1 cellular context compared by ENCODE assay signal in the genomic region with DNA sequence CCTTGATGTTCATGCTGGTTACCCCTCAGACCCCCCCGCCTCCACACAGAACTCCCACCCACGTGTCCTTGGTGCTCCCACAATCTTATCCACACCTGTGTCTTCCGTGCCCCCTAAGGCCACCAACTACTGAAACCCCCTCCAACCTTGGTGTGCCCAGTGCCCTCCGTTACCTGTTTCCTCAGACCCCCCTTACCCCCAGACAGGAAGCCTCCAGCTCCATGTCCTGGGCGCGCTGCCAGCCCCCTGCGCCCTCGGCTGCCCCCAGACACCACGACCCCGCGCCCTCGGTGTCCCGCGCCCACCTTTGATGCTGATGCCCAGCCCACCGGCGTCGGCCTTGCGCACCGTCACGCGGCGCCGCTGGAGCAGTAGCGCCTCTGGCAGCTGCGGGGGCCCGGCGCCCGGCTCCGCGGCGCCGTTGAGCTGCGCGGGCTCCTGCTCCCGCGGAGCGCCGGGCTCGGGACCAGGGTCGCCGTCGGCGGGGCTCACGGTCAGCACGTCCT.
TF ChIP-seq lines count a peak whose summit lies in the region.

No MANE protein-coding gene starts in this region.

TF ChIP-seq in HepG2, 621 proteins besides CTCF, POLR2A, EP300 and RAD21 (continued from another document and continues in another):
- TF ChIP-seq, protein P1, sequence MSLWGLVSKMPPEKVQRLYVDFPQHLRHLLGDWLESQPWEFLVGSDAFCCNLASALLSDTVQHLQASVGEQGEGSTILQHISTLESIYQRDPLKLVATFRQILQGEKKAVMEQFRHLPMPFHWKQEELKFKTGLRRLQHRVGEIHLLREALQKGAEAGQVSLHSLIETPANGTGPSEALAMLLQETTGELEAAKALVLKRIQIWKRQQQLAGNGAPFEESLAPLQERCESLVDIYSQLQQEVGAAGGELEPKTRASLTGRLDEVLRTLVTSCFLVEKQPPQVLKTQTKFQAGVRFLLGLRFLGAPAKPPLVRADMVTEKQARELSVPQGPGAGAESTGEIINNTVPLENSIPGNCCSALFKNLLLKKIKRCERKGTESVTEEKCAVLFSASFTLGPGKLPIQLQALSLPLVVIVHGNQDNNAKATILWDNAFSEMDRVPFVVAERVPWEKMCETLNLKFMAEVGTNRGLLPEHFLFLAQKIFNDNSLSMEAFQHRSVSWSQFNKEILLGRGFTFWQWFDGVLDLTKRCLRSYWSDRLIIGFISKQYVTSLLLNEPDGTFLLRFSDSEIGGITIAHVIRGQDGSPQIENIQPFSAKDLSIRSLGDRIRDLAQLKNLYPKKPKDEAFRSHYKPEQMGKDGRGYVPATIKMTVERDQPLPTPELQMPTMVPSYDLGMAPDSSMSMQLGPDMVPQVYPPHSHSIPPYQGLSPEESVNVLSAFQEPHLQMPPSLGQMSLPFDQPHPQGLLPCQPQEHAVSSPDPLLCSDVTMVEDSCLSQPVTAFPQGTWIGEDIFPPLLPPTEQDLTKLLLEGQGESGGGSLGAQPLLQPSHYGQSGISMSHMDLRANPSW (CRISPR knock-in tag; IDR thresholded peaks at IDR 0.05; ENCODE audit: borderline replicate concordance): no peak
- no peak for TF ChIP-seq ATF1 (CRISPR knock-in tag; IDR thresholded peaks at IDR 0.05)
- 0 out of 2 replicates have a peak, but pooled peaks have one; percentile 65 for TF ChIP-seq ZNF329 (CRISPR knock-in tag; IDR thresholded peaks at IDR 0.05; ENCODE audit: low read depth)
- TF ChIP-seq ZNF501 (CRISPR knock-in tag; IDR thresholded peaks at IDR 0.05): no peak; the same call in 1 of the 2 replicates
- TF ChIP-seq ZNF7 (CRISPR knock-in tag; IDR thresholded peaks at IDR 0.05): no peak
- TF ChIP-seq ZNF839 (CRISPR knock-in tag; IDR thresholded peaks at IDR 0.05; ENCODE audit: borderline replicate concordance): no peak
- TF ChIP-seq ZNF672 (CRISPR knock-in tag; IDR thresholded peaks at IDR 0.05): no peak
- no peak for TF ChIP-seq CHCHD3 (CRISPR knock-in tag; IDR thresholded peaks at IDR 0.05)
- no peak for TF ChIP-seq HMGA1 (CRISPR knock-in tag; conservative IDR thresholded peaks at IDR 0.05)
- TF ChIP-seq, protein P2, sequence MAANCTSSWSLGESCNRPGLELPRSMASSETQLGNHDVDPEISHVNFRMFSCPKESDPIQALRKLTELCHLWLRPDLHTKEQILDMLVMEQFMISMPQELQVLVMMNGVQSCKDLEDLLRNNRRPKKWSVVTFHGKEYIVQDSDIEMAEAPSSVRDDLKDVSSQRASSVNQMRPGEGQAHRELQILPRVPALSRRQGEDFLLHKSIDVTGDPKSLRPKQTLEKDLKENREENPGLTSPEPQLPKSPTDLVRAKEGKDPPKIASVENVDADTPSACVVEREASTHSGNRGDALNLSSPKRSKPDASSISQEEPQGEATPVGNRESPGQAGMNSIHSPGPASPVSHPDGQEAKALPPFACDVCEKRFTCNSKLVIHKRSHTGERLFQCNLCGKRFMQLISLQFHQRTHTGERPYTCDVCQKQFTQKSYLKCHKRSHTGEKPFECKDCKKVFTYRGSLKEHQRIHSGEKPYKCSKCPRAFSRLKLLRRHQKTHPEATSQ (CRISPR knock-in tag; IDR thresholded peaks at IDR 0.05; ENCODE audit: borderline replicate concordance): no peak
- TF ChIP-seq ZNF251 (CRISPR knock-in tag; IDR thresholded peaks at IDR 0.05): no peak
- no peak for TF ChIP-seq ZNF557 (CRISPR knock-in tag; IDR thresholded peaks at IDR 0.05)
- no peak for TF ChIP-seq HBP1 (CRISPR knock-in tag; IDR thresholded peaks at IDR 0.05; ENCODE audit: low read depth)
- TF ChIP-seq PRMT3 (CRISPR knock-in tag; IDR thresholded peaks at IDR 0.05; ENCODE audit: borderline replicate concordance, low read depth): no peak
- TF ChIP-seq SNAPC4 (CRISPR knock-in tag; IDR thresholded peaks at IDR 0.05): no peak
- no peak for TF ChIP-seq CBX5 (CRISPR knock-in tag; IDR thresholded peaks at IDR 0.05; ENCODE audit: borderline replicate concordance)
- no peak for TF ChIP-seq PAF1 (CRISPR knock-in tag; IDR thresholded peaks at IDR 0.05)
- TF ChIP-seq, protein P3, sequence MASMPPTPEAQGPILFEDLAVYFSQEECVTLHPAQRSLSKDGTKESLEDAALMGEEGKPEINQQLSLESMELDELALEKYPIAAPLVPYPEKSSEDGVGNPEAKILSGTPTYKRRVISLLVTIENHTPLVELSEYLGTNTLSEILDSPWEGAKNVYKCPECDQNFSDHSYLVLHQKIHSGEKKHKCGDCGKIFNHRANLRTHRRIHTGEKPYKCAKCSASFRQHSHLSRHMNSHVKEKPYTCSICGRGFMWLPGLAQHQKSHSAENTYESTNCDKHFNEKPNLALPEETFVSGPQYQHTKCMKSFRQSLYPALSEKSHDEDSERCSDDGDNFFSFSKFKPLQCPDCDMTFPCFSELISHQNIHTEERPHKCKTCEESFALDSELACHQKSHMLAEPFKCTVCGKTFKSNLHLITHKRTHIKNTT (CRISPR knock-in tag; IDR thresholded peaks at IDR 0.05): no peak
- TF ChIP-seq RBM22 (optimal IDR thresholded peaks at IDR 0.05; ENCODE audit: low read length): no peak
- TF ChIP-seq, protein P4, sequence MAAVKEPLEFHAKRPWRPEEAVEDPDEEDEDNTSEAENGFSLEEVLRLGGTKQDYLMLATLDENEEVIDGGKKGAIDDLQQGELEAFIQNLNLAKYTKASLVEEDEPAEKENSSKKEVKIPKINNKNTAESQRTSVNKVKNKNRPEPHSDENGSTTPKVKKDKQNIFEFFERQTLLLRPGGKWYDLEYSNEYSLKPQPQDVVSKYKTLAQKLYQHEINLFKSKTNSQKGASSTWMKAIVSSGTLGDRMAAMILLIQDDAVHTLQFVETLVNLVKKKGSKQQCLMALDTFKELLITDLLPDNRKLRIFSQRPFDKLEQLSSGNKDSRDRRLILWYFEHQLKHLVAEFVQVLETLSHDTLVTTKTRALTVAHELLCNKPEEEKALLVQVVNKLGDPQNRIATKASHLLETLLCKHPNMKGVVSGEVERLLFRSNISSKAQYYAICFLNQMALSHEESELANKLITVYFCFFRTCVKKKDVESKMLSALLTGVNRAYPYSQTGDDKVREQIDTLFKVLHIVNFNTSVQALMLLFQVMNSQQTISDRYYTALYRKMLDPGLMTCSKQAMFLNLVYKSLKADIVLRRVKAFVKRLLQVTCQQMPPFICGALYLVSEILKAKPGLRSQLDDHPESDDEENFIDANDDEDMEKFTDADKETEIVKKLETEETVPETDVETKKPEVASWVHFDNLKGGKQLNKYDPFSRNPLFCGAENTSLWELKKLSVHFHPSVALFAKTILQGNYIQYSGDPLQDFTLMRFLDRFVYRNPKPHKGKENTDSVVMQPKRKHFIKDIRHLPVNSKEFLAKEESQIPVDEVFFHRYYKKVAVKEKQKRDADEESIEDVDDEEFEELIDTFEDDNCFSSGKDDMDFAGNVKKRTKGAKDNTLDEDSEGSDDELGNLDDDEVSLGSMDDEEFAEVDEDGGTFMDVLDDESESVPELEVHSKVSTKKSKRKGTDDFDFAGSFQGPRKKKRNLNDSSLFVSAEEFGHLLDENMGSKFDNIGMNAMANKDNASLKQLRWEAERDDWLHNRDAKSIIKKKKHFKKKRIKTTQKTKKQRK (IDR thresholded peaks at IDR 0.05; ENCODE audit: low read length): no peak
- no peak for TF ChIP-seq MTA3 (CRISPR knock-in tag; IDR thresholded peaks at IDR 0.05)
- TF ChIP-seq ZMYM3 (CRISPR knock-in tag; IDR thresholded peaks at IDR 0.05): no peak
- no peak for TF ChIP-seq SUZ12 (IDR thresholded peaks at IDR 0.05; ENCODE audit: low read depth, low read length)
- TF ChIP-seq MIER2 (CRISPR knock-in tag; IDR thresholded peaks at IDR 0.05): no peak
- TF ChIP-seq ZIK1 (CRISPR knock-in tag; IDR thresholded peaks at IDR 0.05; ENCODE audit: borderline replicate concordance, low read depth): 0 out of 2 replicates have a peak, but pooled peaks have one; percentile 50
- TF ChIP-seq MTF1 (CRISPR knock-in tag; IDR thresholded peaks at IDR 0.05): no peak
- TF ChIP-seq NR2C2 (CRISPR knock-in tag; IDR thresholded peaks at IDR 0.05; ENCODE audit: borderline replicate concordance): no peak; the same call in 1 of the 2 replicates
- TF ChIP-seq STAG1 (CRISPR knock-in tag; IDR thresholded peaks at IDR 0.05): no peak
- TF ChIP-seq, protein P5, sequence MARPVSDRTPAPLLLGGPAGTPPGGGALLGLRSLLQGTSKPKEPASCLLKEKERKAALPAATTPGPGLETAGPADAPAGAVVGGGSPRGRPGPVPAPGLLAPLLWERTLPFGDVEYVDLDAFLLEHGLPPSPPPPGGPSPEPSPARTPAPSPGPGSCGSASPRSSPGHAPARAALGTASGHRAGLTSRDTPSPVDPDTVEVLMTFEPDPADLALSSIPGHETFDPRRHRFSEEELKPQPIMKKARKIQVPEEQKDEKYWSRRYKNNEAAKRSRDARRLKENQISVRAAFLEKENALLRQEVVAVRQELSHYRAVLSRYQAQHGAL (CRISPR knock-in tag; IDR thresholded peaks at IDR 0.05; ENCODE audit: not compliant biosample characterization): no peak
- TF ChIP-seq PCBP2 (optimal IDR thresholded peaks at IDR 0.05; ENCODE audit: low read depth, low read length, poor library complexity, severe bottlenecking): no peak
- TF ChIP-seq, protein P6, sequence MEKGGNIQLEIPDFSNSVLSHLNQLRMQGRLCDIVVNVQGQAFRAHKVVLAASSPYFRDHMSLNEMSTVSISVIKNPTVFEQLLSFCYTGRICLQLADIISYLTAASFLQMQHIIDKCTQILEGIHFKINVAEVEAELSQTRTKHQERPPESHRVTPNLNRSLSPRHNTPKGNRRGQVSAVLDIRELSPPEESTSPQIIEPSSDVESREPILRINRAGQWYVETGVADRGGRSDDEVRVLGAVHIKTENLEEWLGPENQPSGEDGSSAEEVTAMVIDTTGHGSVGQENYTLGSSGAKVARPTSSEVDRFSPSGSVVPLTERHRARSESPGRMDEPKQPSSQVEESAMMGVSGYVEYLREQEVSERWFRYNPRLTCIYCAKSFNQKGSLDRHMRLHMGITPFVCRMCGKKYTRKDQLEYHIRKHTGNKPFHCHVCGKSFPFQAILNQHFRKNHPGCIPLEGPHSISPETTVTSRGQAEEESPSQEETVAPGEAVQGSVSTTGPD (CRISPR knock-in tag; IDR thresholded peaks at IDR 0.05): no peak
- TF ChIP-seq HNRNPK (IDR thresholded peaks at IDR 0.05; ENCODE audit: low read depth, low read length, poor library complexity, severe bottlenecking): no peak
- TF ChIP-seq, protein P7, sequence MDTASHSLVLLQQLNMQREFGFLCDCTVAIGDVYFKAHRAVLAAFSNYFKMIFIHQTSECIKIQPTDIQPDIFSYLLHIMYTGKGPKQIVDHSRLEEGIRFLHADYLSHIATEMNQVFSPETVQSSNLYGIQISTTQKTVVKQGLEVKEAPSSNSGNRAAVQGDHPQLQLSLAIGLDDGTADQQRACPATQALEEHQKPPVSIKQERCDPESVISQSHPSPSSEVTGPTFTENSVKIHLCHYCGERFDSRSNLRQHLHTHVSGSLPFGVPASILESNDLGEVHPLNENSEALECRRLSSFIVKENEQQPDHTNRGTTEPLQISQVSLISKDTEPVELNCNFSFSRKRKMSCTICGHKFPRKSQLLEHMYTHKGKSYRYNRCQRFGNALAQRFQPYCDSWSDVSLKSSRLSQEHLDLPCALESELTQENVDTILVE (CRISPR knock-in tag; IDR thresholded peaks at IDR 0.05): no peak
- peak; percentile 64; the same call in 1 of the 2 replicates for TF ChIP-seq SNAPC2 (CRISPR knock-in tag; IDR thresholded peaks at IDR 0.05)
- TF ChIP-seq CENPT (CRISPR knock-in tag; IDR thresholded peaks at IDR 0.05; ENCODE audit: low read depth): no peak
- TF ChIP-seq EEA1 (CRISPR knock-in tag; IDR thresholded peaks at IDR 0.05; ENCODE audit: borderline replicate concordance): no peak
- TF ChIP-seq IRF2 (CRISPR knock-in tag; IDR thresholded peaks at IDR 0.05): no peak
- no peak for TF ChIP-seq ARNT (IDR thresholded peaks at IDR 0.05)
- no peak for TF ChIP-seq MED13 (CRISPR knock-in tag; IDR thresholded peaks at IDR 0.05)
- TF ChIP-seq SMAD1 (CRISPR knock-in tag; IDR thresholded peaks at IDR 0.05; ENCODE audit: borderline replicate concordance, low read depth): no peak
- TF ChIP-seq ZNF652 (CRISPR knock-in tag; IDR thresholded peaks at IDR 0.05; ENCODE audit: borderline replicate concordance, low read depth): no peak
